8 cellular contexts compared by ENCODE assay signal in genomic region chr2:48343571-48344440, GRCh38. TPM values are rescaled to one million over a fixed set of nuclear protein-coding genes. Genes with fewer than 3 reads are reported as not detected.
DNase-seq lines count a peak whose midpoint lies in the region; ATAC-seq, FAIRE-seq and TF ChIP-seq lines count a peak whose summit lies in the region.

No MANE protein-coding gene starts in this region.

- H3K36me3 ChIP-seq in BJ (ENCODE audit: control insufficient read depth, insufficient read depth, low read length), result peaks cover under 1% of the 10 kb centered on the region
- H3K36me3 ChIP-seq in HepG2 (replicated peaks in 1 of 2; ENCODE audit: control insufficient read depth in 1 of 2, insufficient read depth in 2 of 2, low read length in 2 of 2), result peaks cover 6 to 15% of the 10 kb centered on the region in 2 experiments

- intact Hi-C loops in HepG2 (cut with micrococcal nuclease; ENCODE audit: unreplicated experiment), result loop anchor here (10.0 kb wide), 1 partner anchor 119 kb away; no protein-coding TSS in a partner anchor

- peaks cover 56% of the 10 kb centered on the region for H3K4me1 ChIP-seq in HepG2 (ENCODE audit: insufficient read depth, low read length)

- H4K20me1 ChIP-seq in HepG2 (ENCODE audit: insufficient read depth, low read length), result no peaks in the 10 kb centered on the region

- no TSS peak for BruUV-seq in HepG2 (replicated peaks; lab: Mats Ljungman, UMichigan)

- H3K4me2 ChIP-seq in HepG2 (ENCODE audit: low read depth, low read length), result peak overlapping the region; percentile 76

- no peaks in the 10 kb centered on the region for H3K27me3 ChIP-seq in BJ (ENCODE audit: control insufficient read depth, insufficient read depth, low read length)
- no peaks in the 10 kb centered on the region for H3K27me3 ChIP-seq in HepG2 (ENCODE audit: control insufficient read depth in 1 of 2, insufficient read depth in 2 of 2, low read length in 2 of 2)

- peak; percentile 44 for FAIRE-seq in HepG2 (lab: Jason Lieb, UNC)

- CTCF ChIA-PET in BJ (lab: Yijun Ruan, JAX), result no interaction called here
- CTCF ChIA-PET in HepG2 (lab: Yijun Ruan, JAX; ENCODE audit: low intra/inter-chr PET ratio, low total read pairs), result no interaction called here

- H3K9ac ChIP-seq in HepG2 (ENCODE audit: insufficient read depth, low read depth, low read length), result peak overlapping the region; percentile 66

- H2AFZ ChIP-seq in HepG2 (ENCODE audit: low read length), result no peak overlapping the region

- TF ChIP-seq EP300 in HepG2 (IDR thresholded peaks at IDR 0.05; ENCODE audit: low read depth in 2 of 2, low read length in 2 of 2), result peak in 1 of 2 experiments; percentile 72; a peak in 2 of 4 replicates
- no peak; the same call in 1 of the 2 replicates for TF ChIP-seq EP300 in HepG2 (CRISPR knock-in tag; IDR thresholded peaks at IDR 0.05; ENCODE audit: borderline replicate concordance)

- TF ChIP-seq POLR2A in HepG2 (IDR thresholded peaks at IDR 0.05; ENCODE audit: insufficient read depth in 1 of 2, low read depth in 2 of 2, low read length in 2 of 2), result no peak

- peak overlapping the region; percentile 77 for H3K27ac ChIP-seq in HepG2 (ENCODE audit: extremely low read length, insufficient read depth, low read length)

- TF ChIP-seq RAD21 in HepG2 (CRISPR knock-in tag; IDR thresholded peaks at IDR 0.05), result no peak

- H3K4me3 ChIP-seq in BJ (ENCODE audit: low read depth, low read length) (peak overlapping the region; percentile 28), HepG2 (replicated peaks in 1 of 3; ENCODE audit: insufficient read depth in 1 of 3, low read depth in 2 of 3, low read length in 3 of 3) (peak overlapping the region; percentile 24 to 57 (median 53); a peak in 5 of 6 replicates)

- in situ Hi-C loops in HepG2 (cut with HindIII; ENCODE audit: extremely low pct_ligation_motif_present, low pct_unique_long_range_greater_than_20kb), result no loop called here

- WGBS in HepG2 (ENCODE audit: low lambda C conversion rate), result 49% methylated on average over 6 of the region's 6 CpGs

- POLR2A ChIA-PET in BJ (lab: Charles Lee), result no interaction called here
- POLR2A ChIA-PET in HepG2 (lab: Yijun Ruan, JAX), result no interaction called here

- peaks cover 10% of the 10 kb centered on the region; the same call in 1 of the 2 replicates for H3K9me3 ChIP-seq in HepG2 (ENCODE audit: low read length)

- TF ChIP-seq CTCF in BJ (IDR thresholded peaks at IDR 0.05; ENCODE audit: insufficient read depth, low read depth, low read length) (no peak), HepG2 (CRISPR knock-in tag; IDR thresholded peaks at IDR 0.05) (no peak)

- peak; percentile 33 for DNase-seq in BJ (ENCODE audit: low read depth)
- DNase-seq in HS-27A (ENCODE audit: low read depth), result peak; percentile 71
- DNase-seq in amniotic stem cell (lab: John Stamatoyannopoulos, UW), result peak; percentile 50
- DNase-seq in HepG2 (ENCODE audit: low spot score), result peak; percentile 87
- no peak for DNase-seq in NCI-H524 (lab: John Stamatoyannopoulos, UW)
- DNase-seq in SKM-1 (lab: John Stamatoyannopoulos, UW; ENCODE audit: unreplicated experiment), result no peak
- no peak for DNase-seq in NCI-H2107 (lab: John Stamatoyannopoulos, UW)

- H3K79me2 ChIP-seq in HepG2 (ENCODE audit: insufficient read depth, low read length), result peaks cover 100% of the 10 kb centered on the region

- ATAC-seq in GM19438 (IDR thresholded peaks at IDR 0.05; ENCODE audit: low read depth, unreplicated experiment) (peak; percentile 65), HepG2 (peak; percentile 73)

TF ChIP-seq in HepG2, 621 proteins besides CTCF, POLR2A, EP300 and RAD21 (continues in another document):
- no peak for TF ChIP-seq ZNF709 (CRISPR knock-in tag; IDR thresholded peaks at IDR 0.05)
- no peak for TF ChIP-seq GTF3A (CRISPR knock-in tag; conservative IDR thresholded peaks at IDR 0.05)
- 0 out of 2 replicates have a peak, but pooled peaks have one; percentile 38 for TF ChIP-seq MXD4 (CRISPR knock-in tag; IDR thresholded peaks at IDR 0.05)
- TF ChIP-seq SP5 (CRISPR knock-in tag; IDR thresholded peaks at IDR 0.05; ENCODE audit: borderline replicate concordance, low read depth), result no peak
- TF ChIP-seq NFATC3 (CRISPR knock-in tag; IDR thresholded peaks at IDR 0.05), result no peak
- no peak for TF ChIP-seq ZFY (CRISPR knock-in tag; IDR thresholded peaks at IDR 0.05)
- no peak for TF ChIP-seq SETDB1 (CRISPR knock-in tag; IDR thresholded peaks at IDR 0.05; ENCODE audit: borderline replicate concordance)
- no peak for TF ChIP-seq KLF6 (CRISPR knock-in tag; IDR thresholded peaks at IDR 0.05)
- TF ChIP-seq ZBTB7A (CRISPR knock-in tag; IDR thresholded peaks at IDR 0.05), result no peak
- no peak for TF ChIP-seq ZNF577 (CRISPR knock-in tag; IDR thresholded peaks at IDR 0.05; ENCODE audit: borderline replicate concordance, low read depth)
- TF ChIP-seq HNRNPK (IDR thresholded peaks at IDR 0.05; ENCODE audit: low read depth, low read length, poor library complexity, severe bottlenecking), result no peak
- no peak for TF ChIP-seq CENPBD1 (CRISPR knock-in tag; IDR thresholded peaks at IDR 0.05; ENCODE audit: borderline replicate concordance, low read depth)
- peak; percentile 46; the same call in 1 of the 2 replicates for TF ChIP-seq ZNF503 (CRISPR knock-in tag; IDR thresholded peaks at IDR 0.05)
- TF ChIP-seq GPN1 (CRISPR knock-in tag; IDR thresholded peaks at IDR 0.05; ENCODE audit: borderline replicate concordance), result no peak
- TF ChIP-seq STAT6 (CRISPR knock-in tag; IDR thresholded peaks at IDR 0.05; ENCODE audit: borderline replicate concordance), result no peak
- TF ChIP-seq REL (CRISPR knock-in tag; conservative IDR thresholded peaks at IDR 0.05), result no peak

RNA-seq across cellular contexts. Expression of gene FOXN2, which starts 29.3 kb away (rescaled TPM):
- 6.7 and 10.4 TPM in 2 replicates for polyA plus RNA-seq in BJ (2011; rRNA removed)
- polyA minus RNA-seq in BJ (2011; rRNA and poly(A)+ RNA removed), result 8.2 and 9.4 TPM in 2 replicates
- 41.9 and 64.2 TPM in 2 replicates for total RNA-seq in HepG2 (2016; rRNA removed; fragmentation: Illumina TruSeq; extraction: Trizol)
- 55.0 and 65.0 TPM in 2 replicates for total RNA-seq in HepG2 (2016; cell fraction: cytosol; rRNA removed; fragmentation: Illumina TruSeq; extraction: Trizol; ENCODE audit: low read depth)
- 40.3 and 60.7 TPM in 2 replicates for total RNA-seq in HepG2 (2016; cell fraction: insoluble cytoplasmic fraction; rRNA removed; fragmentation: Illumina TruSeq; extraction: Trizol)
- 38.6 and 41.7 TPM in 2 replicates for total RNA-seq in HepG2 (2016; cell fraction: membrane; rRNA removed; fragmentation: Illumina TruSeq; extraction: Trizol)
- total RNA-seq in HepG2 (2016; cell fraction: nucleus; rRNA removed; fragmentation: Illumina TruSeq; extraction: Trizol), result 36.1 and 36.8 TPM in 2 replicates
- 20.7 and 23.5 TPM in 2 replicates for polyA plus RNA-seq in HepG2 (2011; rRNA removed)
- polyA plus RNA-seq in HepG2 (2011; cell fraction: cytosol; rRNA removed), result 9.1 and 13.6 TPM in 2 replicates
- 16.6 and 19.6 TPM in 2 replicates for polyA plus RNA-seq in HepG2 (2011; cell fraction: nucleus; rRNA removed)
- polyA plus RNA-seq in HepG2 (2012), result 23.3 and 23.5 TPM in 2 replicates
- 0.71 and 1.4 TPM in 2 replicates for polyA plus RNA-seq in HepG2 (2016; cell fraction: cytosol; fragmentation: Illumina TruSeq; extraction: Trizol; ENCODE audit: low read depth)
- 19.8 and 21.3 TPM in 2 replicates for polyA plus RNA-seq in HepG2 (2016; cell fraction: insoluble cytoplasmic fraction; fragmentation: Illumina TruSeq; extraction: Trizol; ENCODE audit: low read depth)
- 2.1 and 2.4 TPM in 2 replicates for polyA plus RNA-seq in HepG2 (2016; cell fraction: membrane; fragmentation: Illumina TruSeq; extraction: Trizol; ENCODE audit: low read depth)
- polyA plus RNA-seq in HepG2 (2016; cell fraction: nucleus; fragmentation: Illumina TruSeq; extraction: Trizol; ENCODE audit: insufficient read depth, low read depth), result 27.3 and 30.6 TPM in 2 replicates
- 15.0 and 23.6 TPM in 2 replicates for polyA minus RNA-seq in HepG2 (2011; rRNA and poly(A)+ RNA removed; ENCODE audit: low replicate concordance)
- 35.9 and 43.0 TPM in 2 replicates for polyA minus RNA-seq in HepG2 (2011; cell fraction: cytosol; rRNA and poly(A)+ RNA removed)
- polyA minus RNA-seq in HepG2 (2011; cell fraction: nucleus; rRNA and poly(A)+ RNA removed), result 93.5 and 119 TPM in 2 replicates

Comparison
In these comparisons a context has a peak if more than half of its experiments do, and no peak if none do; other contexts are left out.
1. DNase-seq: peak in BJ (single experiment), HS-27A (single experiment), amniotic stem cell (single experiment) and HepG2 (single experiment); none in NCI-H524 (0 of 2), SKM-1 (single experiment) and NCI-H2107 (single experiment).